9 cellular contexts compared by ENCODE assay signal in the genomic region with DNA sequence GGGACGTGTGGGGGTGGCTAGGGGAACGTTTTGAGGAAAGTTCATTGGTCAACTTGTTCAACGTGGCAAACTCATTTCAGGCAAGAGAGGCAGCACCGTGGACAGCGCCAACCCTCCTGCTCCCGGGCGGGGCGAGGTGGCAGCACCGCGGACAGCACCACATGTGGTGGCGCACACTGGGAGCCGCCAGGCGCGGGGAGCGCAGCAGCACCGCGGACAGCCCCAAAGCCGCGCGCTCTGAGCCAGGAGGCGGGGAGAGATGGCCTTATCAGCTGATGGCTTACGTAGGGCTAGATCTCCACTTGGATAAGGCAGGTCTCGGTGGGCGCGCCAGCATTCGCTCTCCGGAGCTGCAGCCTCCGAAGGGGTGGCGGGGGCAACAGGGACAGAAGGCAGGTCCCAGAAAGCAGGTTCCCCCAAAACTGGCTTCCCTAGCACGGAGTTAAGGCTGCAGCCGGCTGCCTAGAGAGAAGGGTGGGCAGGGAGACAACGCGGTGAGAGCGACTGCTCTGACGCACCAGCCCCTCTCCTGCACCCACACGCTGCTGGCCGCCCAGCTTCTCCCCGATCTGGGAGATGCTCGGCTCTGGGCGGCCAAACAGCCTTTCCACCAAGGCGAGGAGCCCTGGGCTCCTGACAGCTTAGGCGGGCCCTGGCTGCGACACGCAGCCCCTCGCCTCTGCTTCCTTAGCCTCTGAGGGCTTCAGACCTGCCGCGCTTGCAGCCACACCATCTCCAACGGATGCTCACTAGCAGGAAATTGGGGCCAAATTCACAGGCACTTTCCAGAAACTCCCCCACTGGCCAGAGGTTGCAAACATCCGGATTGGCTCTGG. TPM values are rescaled to one million over a fixed set of nuclear protein-coding genes. Genes with fewer than 3 reads are reported as not detected.
DNase-seq lines count a peak whose midpoint lies in the region; ATAC-seq and TF ChIP-seq lines count a peak whose summit lies in the region.
"Had no signal": no experiment of that assay in that cellular context is flagged by ENCODE, and none has a peak within 500 bp of the region (broad histone marks: within the 10 kb centered on the region; RNA-seq: fewer than 3 reads in every experiment).

HTR5A (plus strand) TSS at position 333 of the 836 bp plus-strand sequence. CDS start 576 bp downstream, outside the sequence.

- no peak within 1 kb of the TSS for H3K4me3 Mint-ChIP-seq in activated CD8-positive, alpha-beta T cell treated with anti-CD3 and anti-CD28 coated beads, Interleukin-2, amount 10 ng/mL, durations not matched to agents 7 days and 5 days

- DNase-seq in NCI-H1048 (lab: John Stamatoyannopoulos, UW) (peak; percentile 81), lower lobe of right lung (peak; percentile 86), NCI-H1694 treated with DMSO at 0.1 percent for 48 hours (lab: John Stamatoyannopoulos, UW) (no peak)
- DNase-seq in activated CD8-positive, alpha-beta T cell treated with anti-CD3 and anti-CD28 coated beads, Interleukin-2, amount 10 ng/mL, durations not matched to agents 7 days and 5 days: peak; percentile 90
- DNase-seq in stimulated activated CD8-positive, alpha-beta memory T cell treated with anti-CD3 and anti-CD28 coated beads, Interleukin-12 subunit alpha, Interleukin-12 subunit beta, amount 100 ng/mL, for 4 hours (ENCODE audit: low read depth): peak; percentile 39

- H3K4me3 ChIP-seq in ectodermal cell (ENCODE audit: insufficient read depth, low read depth, low read length) (peak within 1 kb of the TSS; percentile 28), lower lobe of right lung (no peak within 1 kb of the TSS)

- H3K27ac Mint-ChIP-seq in activated CD8-positive, alpha-beta T cell treated with anti-CD3 and anti-CD28 coated beads, Interleukin-2, amount 10 ng/mL, durations not matched to agents 7 days and 5 days: no peak within 1 kb of the TSS

- POLR2A ChIA-PET in activated CD8-positive, alpha-beta T cell treated with anti-CD3 and anti-CD28 coated beads, Interleukin-2, amount 10 ng/mL, durations not matched to agents 7 days and 5 days (lab: Charles Lee): no interaction called here

- peaks cover 3% of the 10 kb centered on the region for H3K9me3 Mint-ChIP-seq in activated CD8-positive, alpha-beta T cell treated with anti-CD3 and anti-CD28 coated beads, Interleukin-2, amount 10 ng/mL, durations not matched to agents 7 days and 5 days (ENCODE audit: insufficient read depth)

- H3K4me1 ChIP-seq in ectodermal cell (ENCODE audit: control insufficient read depth, insufficient read depth, low read length) (no peaks in the 10 kb centered on the region), lower lobe of right lung (no peaks in the 10 kb centered on the region)
- H3K4me1 ChIP-seq: parathyroid adenoma had no signal

- H3K4me1 Mint-ChIP-seq in activated CD8-positive, alpha-beta T cell treated with anti-CD3 and anti-CD28 coated beads, Interleukin-2, amount 10 ng/mL, durations not matched to agents 7 days and 5 days (ENCODE audit: low read depth): no peaks in the 10 kb centered on the region

- H3K27ac ChIP-seq in ectodermal cell (ENCODE audit: insufficient read depth, low read depth, low read length, poor library complexity, severe bottlenecking): no peak within 1 kb of the TSS
- H3K27ac ChIP-seq in lower lobe of right lung: no peak within 1 kb of the TSS
- H3K27ac ChIP-seq: parathyroid adenoma had no signal

- TF ChIP-seq CTCF in lower lobe of right lung (IDR thresholded peaks at IDR 0.05): no peak

- 6% methylated on average over 49 of the region's 49 CpGs for whole genome bisulfite sequencing in ectodermal cell, 2 experiments

- intact Hi-C loops in lower lobe of right lung (cut with DNase I): no loop called here

- H3K9me3 ChIP-seq in ectodermal cell (ENCODE audit: control insufficient read depth, low read length): no peaks in the 10 kb centered on the region
- H3K9me3 ChIP-seq in lower lobe of right lung: no peaks in the 10 kb centered on the region

- no peaks in the 10 kb centered on the region for H3K36me3 Mint-ChIP-seq in activated CD8-positive, alpha-beta T cell treated with anti-CD3 and anti-CD28 coated beads, Interleukin-2, amount 10 ng/mL, durations not matched to agents 7 days and 5 days (ENCODE audit: low read depth)

- H3K36me3 ChIP-seq in ectodermal cell (ENCODE audit: control insufficient read depth, insufficient read depth, low read length) (no peaks in the 10 kb centered on the region), lower lobe of right lung (no peaks in the 10 kb centered on the region)

- H3K27me3 Mint-ChIP-seq in activated CD8-positive, alpha-beta T cell treated with anti-CD3 and anti-CD28 coated beads, Interleukin-2, amount 10 ng/mL, durations not matched to agents 7 days and 5 days (ENCODE audit: low read depth): peaks cover 24% of the 10 kb centered on the region

- CTCF ChIA-PET in activated CD8-positive, alpha-beta T cell treated with anti-CD3 and anti-CD28 coated beads, Interleukin-2, amount 10 ng/mL, durations not matched to agents 7 days and 5 days (lab: Charles Lee): interaction anchor here (1.0 to 2.0 kb wide), 4 partner anchors 21 to 156 kb away, joined by 3 to 5 read pairs (median 4); no protein-coding TSS in a partner anchor

- H3K27me3 ChIP-seq in ectodermal cell (ENCODE audit: control insufficient read depth, insufficient read depth, low read length, poor library complexity, severe bottlenecking) (peaks cover 29% of the 10 kb centered on the region), lower lobe of right lung (ENCODE audit: low read depth) (peaks cover 26% of the 10 kb centered on the region)

- ATAC-seq in GM18502 (IDR thresholded peaks at IDR 0.05; ENCODE audit: poor library complexity, unreplicated experiment) (peak; percentile 92), HG02571 (IDR thresholded peaks at IDR 0.05; ENCODE audit: unreplicated experiment) (peak; percentile 89), lower lobe of right lung (peak; percentile 98 to 99)
- ATAC-seq in activated CD8-positive, alpha-beta T cell treated with anti-CD3 and anti-CD28 coated beads, Interleukin-2, amount 10 ng/mL, durations not matched to agents 7 days and 5 days: peak; percentile 100

RNA-seq across cellular contexts. Expression of gene HTR5A, which starts in this region (rescaled TPM):
- total RNA-seq in activated CD8-positive, alpha-beta T cell treated with anti-CD3 and anti-CD28 coated beads, Interleukin-2, amount 10 ng/mL, durations not matched to agents 7 days and 5 days: not detected
- not detected for polyA plus RNA-seq in ectodermal cell (2013, experiment 1 of 4)
- polyA plus RNA-seq in ectodermal cell (2013, experiment 2 of 4): not detected
- not detected for polyA plus RNA-seq in ectodermal cell (2013, experiment 3 of 4)
- polyA plus RNA-seq in ectodermal cell (2013, experiment 4 of 4): not detected
- not detected for total RNA-seq in lower lobe of right lung

Comparison
In these comparisons a context has a peak if more than half of its experiments do, and no peak if none do; other contexts are left out.
1. Peak in DNase-seq and ATAC-seq in activated CD8-positive, alpha-beta T cell treated with anti-CD3 and anti-CD28 coated beads, Interleukin-2, amount 10 ng/mL, durations not matched to agents 7 days and 5 days; RNA of the gene not detected or under 1 TPM.
2. Peak in DNase-seq and ATAC-seq in lower lobe of right lung; RNA of the gene not detected or under 1 TPM.